ENCODE assay signal across 10 cellular contexts in the genomic region with DNA sequence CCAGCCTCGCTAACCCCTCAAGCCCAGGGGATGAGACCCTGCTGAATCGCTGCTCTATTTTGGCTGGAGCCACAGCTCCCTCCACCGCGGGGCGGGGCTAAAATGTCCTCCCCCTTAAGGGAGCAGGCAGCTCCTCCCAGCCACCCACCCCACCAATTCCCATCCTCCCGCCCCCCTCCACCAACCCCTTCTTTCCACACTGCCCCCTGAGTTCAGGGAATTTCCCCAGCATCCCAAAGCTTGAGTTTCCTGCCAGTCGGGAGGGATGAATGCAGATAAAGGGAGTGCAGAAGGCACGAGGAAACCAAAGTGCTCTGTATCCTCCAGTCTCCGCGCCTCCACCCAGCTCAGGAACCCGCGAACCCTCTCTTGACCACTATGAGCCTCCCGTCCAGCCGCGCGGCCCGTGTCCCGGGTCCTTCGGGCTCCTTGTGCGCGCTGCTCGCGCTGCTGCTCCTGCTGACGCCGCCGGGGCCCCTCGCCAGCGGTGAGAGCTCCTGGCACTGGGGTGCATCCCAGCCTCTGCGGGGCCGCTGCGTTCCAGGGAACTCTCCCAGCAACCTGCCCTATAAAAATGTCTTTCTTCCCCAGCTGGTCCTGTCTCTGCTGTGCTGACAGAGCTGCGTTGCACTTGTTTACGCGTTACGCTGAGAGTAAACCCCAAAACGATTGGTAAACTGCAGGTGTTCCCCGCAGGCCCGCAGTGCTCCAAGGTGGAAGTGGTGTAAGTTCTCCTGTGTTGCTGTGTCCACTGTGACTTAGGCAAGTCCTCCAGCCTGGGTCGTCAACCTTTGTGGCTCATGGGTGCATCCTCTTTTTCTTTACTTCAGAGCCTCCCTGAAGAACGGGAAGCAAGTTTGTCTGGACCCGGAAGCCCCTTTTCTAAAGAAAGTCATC. TPM values are rescaled to one million over a fixed set of nuclear protein-coding genes. Genes with fewer than 3 reads are reported as not detected.
DNase-seq lines count a peak whose midpoint lies in the region; ATAC-seq, FAIRE-seq and TF ChIP-seq lines count a peak whose summit lies in the region.
"Had no signal": no experiment of that assay in that cellular context is flagged by ENCODE, and none has a peak within 500 bp of the region (broad histone marks: within the 10 kb centered on the region; RNA-seq: fewer than 3 reads in every experiment).

A gene (plus strand): TSS at position 306 of the 897 bp plus-strand sequence. CDS start 73 bp downstream, at position 379.

- ATAC-seq in left colon (peak; percentile 54), GM21360 (IDR thresholded peaks at IDR 0.05; ENCODE audit: unreplicated experiment) (no peak)
- ATAC-seq: T-helper 17 cell had no signal

- H3K9me3 ChIP-seq in colonic mucosa, result no peaks in the 10 kb centered on the region
- no peaks in the 10 kb centered on the region for H3K9me3 ChIP-seq in thymus (ENCODE audit: control insufficient read depth)

- no peaks in the 10 kb centered on the region for H3K36me3 ChIP-seq in colonic mucosa
- no peaks in the 10 kb centered on the region for H3K36me3 ChIP-seq in thymus (ENCODE audit: control insufficient read depth, insufficient read depth)

- WGBS in thymus, result 5% methylated on average over 41 of the region's 41 CpGs

- H3K4me3 ChIP-seq in colonic mucosa, result peak within 1 kb of the TSS; percentile 36
- peak within 1 kb of the TSS; percentile 69 for H3K4me3 ChIP-seq in thymus (ENCODE audit: low read length)

- TF ChIP-seq CTCF in colonic mucosa (IDR thresholded peaks at IDR 0.05), result no peak

- H3K27ac ChIP-seq in colonic mucosa, result no peak within 1 kb of the TSS
- no peak within 1 kb of the TSS for H3K27ac ChIP-seq in thymus (ENCODE audit: low read depth)

- no peak for FAIRE-seq in RCC 7860 (lab: Jason Lieb, UNC)

- peak within 1 kb of the TSS in 1 of 2 donors; percentile 24 for H3K9ac ChIP-seq in colonic mucosa (ENCODE audit: low read depth in 2 of 2, low read length in 2 of 2)

- intact Hi-C loops in colonic mucosa (cut with DNase I), result no loop called here
- intact Hi-C loops in left colon (cut with DNase I, micrococcal nuclease), result no loop called here

- DNase-seq in NCI-H146 (lab: John Stamatoyannopoulos, UW), result peak; percentile 9
- DNase-seq in NCI-H146 treated with DMSO at 0.1 percent for 48 hours (lab: John Stamatoyannopoulos, UW; ENCODE audit: unreplicated experiment), result no peak
- peak; percentile 36 for DNase-seq in colonic mucosa
- peak in 1 of 2 donors; percentile 18 for DNase-seq in left colon
- no peak for DNase-seq in RCC 7860 (ENCODE audit: low spot score)
- DNase-seq in amniotic stem cell (lab: John Stamatoyannopoulos, UW), result no peak
- DNase-seq: C1 segment of cervical spinal cord, T-helper 17 cell had no signal

- H3K27me3 ChIP-seq in colonic mucosa (no peaks in the 10 kb centered on the region), thymus (ENCODE audit: control insufficient read depth, insufficient read depth) (no peaks in the 10 kb centered on the region)

- H3K4me1 ChIP-seq in colonic mucosa, result no peaks in the 10 kb centered on the region
- H3K4me1 ChIP-seq in thymus (ENCODE audit: control insufficient read depth, insufficient read depth, low read length), result no peaks in the 10 kb centered on the region

RNA-seq across cellular contexts. Expression of the gene that starts here (rescaled TPM):
- total RNA-seq in colonic mucosa, result under 1 TPM; 0.32 to 0.42 TPM
- total RNA-seq in left colon, result under 1 TPM in 1 of 2 donors, not detected in 1; 0.55 TPM
- polyA plus RNA-seq in thymus, result 10.3 TPM
- total RNA-seq: T-helper 17 cell had no signal

Comparison
In these comparisons a context has a peak if more than half of its experiments do, and no peak if none do; other contexts are left out.
1. Peak in DNase-seq and H3K4me3 ChIP-seq in colonic mucosa; RNA of the gene not detected or under 1 TPM.
2. Peak in ATAC-seq in left colon; RNA of the gene not detected or under 1 TPM.